In the genomic region with DNA sequence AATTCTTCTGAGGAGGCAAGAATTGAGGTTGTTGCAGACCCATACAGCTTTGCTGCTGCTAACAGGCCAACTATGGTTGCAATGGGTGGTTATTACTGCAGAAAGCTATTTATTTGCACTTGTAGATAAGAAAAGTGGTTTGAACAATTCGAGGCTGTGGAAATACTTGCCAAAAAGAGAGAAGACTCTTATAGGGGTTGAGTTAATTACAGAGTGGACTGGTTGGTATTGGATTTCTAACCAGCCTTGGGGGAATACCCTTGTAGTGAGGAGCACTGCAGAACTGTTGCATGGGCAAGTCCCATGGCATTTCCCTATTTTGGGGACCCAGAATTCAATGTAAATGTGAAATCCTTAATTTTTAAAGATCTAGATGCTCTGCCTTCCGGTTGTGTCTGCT, we compare ENCODE assay signal across 25 cellular contexts.
DNase-seq lines count a peak whose midpoint lies in the region; ATAC-seq and TF ChIP-seq lines count a peak whose summit lies in the region.
"Had no signal": no experiment of that assay in that cellular context is flagged by ENCODE, and none has a peak within 500 bp of the region (broad histone marks: within the 10 kb centered on the region; RNA-seq: fewer than 3 reads in every experiment).

No MANE protein-coding gene starts in this region.

- H3K27me3 ChIP-seq in BLaER1 (no peaks in the 10 kb centered on the region), lung (ENCODE audit: control insufficient read depth, insufficient read depth) (no peaks in the 10 kb centered on the region)
- H3K27me3 ChIP-seq: ascending aorta, colonic mucosa had no signal

- H3K36me3 ChIP-seq in BLaER1, result no peaks in the 10 kb centered on the region
- H3K36me3 ChIP-seq in lung (ENCODE audit: control insufficient read depth in 2 of 2, insufficient read depth in 2 of 2, low read length in 2 of 2), result no peaks in the 10 kb centered on the region
- H3K36me3 ChIP-seq: ascending aorta, colonic mucosa had no signal

- ATAC-seq in GM18868 (IDR thresholded peaks at IDR 0.05; ENCODE audit: unreplicated experiment) (peak; percentile 86), lung (ENCODE audit: insufficient read depth, low FRiP score) (peak; percentile 47), HG03520 (IDR thresholded peaks at IDR 0.05; ENCODE audit: unreplicated experiment) (no peak), HG03159 (IDR thresholded peaks at IDR 0.05; ENCODE audit: unreplicated experiment) (no peak)
- ATAC-seq: A549; activated T-cell treated with anti-CD3 and anti-CD28 coated beads, Interleukin-2, amount 50 U/mL, for 4 hours; effector memory CD8-positive, alpha-beta T cell; GM23338 had no signal

- WGBS in lung, 2 donors, result 46 to 71% methylated on average over 2 of the region's 2 CpGs

- DNase-seq in NCI-H69 (lab: John Stamatoyannopoulos, UW) (peak; percentile 2), lung (ENCODE audit: low spot score) (no peak), anterior cingulate cortex (lab: John Stamatoyannopoulos, UW) (no peak)
- DNase-seq in stimulated activated CD4-positive, alpha-beta T cell treated with anti-CD3 and anti-CD28 coated beads, Interleukin-4, amount 100 ng/mL, for 4 hours, result no peak
- DNase-seq: activated gamma-delta T cell; activated naive CD8-positive, alpha-beta T cell treated with anti-CD3 and anti-CD28 coated beads for 36 hours; activated T-cell treated with anti-CD3 and anti-CD28 coated beads, Interleukin-2, amount 50 U/mL, for 4 hours; colonic mucosa; DMS153; effector memory CD8-positive, alpha-beta T cell; hypothalamus; mammary epithelial cell; MV-4-11; NCI-H146; NCI-H446; NCI-H774; OCI-M1; stimulated activated CD4-positive, alpha-beta T cell treated with anti-CD3 and anti-CD28 coated beads, Interleukin-4, amount 100 ng/mL, for 24 hours had no signal

- H3K4me1 ChIP-seq in BLaER1 (peaks cover 26% of the 10 kb centered on the region), lung (ENCODE audit: control insufficient read depth in 2 of 2, insufficient read depth in 2 of 2, low read length in 2 of 2) (peaks cover 0 to 2% of the 10 kb centered on the region in 2 donors)
- H3K4me1 ChIP-seq: A549, ascending aorta, colonic mucosa had no signal

- TF ChIP-seq CTCF in lung (IDR thresholded peaks at IDR 0.05; ENCODE audit: control extremely low read depth, extremely low read depth), result no peak

- H3K9ac ChIP-seq in BLaER1, result no peak overlapping the region

- H3K9me3 ChIP-seq in BLaER1, result peaks cover 42% of the 10 kb centered on the region
- H3K9me3 ChIP-seq in lung (ENCODE audit: control insufficient read depth in 2 of 2, insufficient read depth in 1 of 2, low read length in 1 of 2), result no peaks in the 10 kb centered on the region
- H3K9me3 ChIP-seq: A549, ascending aorta, colonic mucosa had no signal

- H3K4me3 ChIP-seq in BLaER1 (no peak overlapping the region), lung (no peak overlapping the region)
- H3K4me3 ChIP-seq: A549, ascending aorta, colonic mucosa, GM23338 had no signal

- no peaks in the 10 kb centered on the region for H4K20me1 ChIP-seq in BLaER1

- no peak overlapping the region for H3K27ac ChIP-seq in BLaER1
- H3K27ac ChIP-seq in lung (ENCODE audit: low read depth in 1 of 2, low read length in 1 of 2), result no peak overlapping the region
- H3K27ac ChIP-seq: A549, ascending aorta, colonic mucosa had no signal

- peak overlapping the region; percentile 55; the same call in 1 of the 2 replicates for H3K4me2 ChIP-seq in BLaER1
- H3K4me2 ChIP-seq: A549, GM23338 had no signal

Comparison
In these comparisons a context has a peak if more than half of its experiments do, and no peak if none do; other contexts are left out.
1. ATAC-seq: peak in GM18868 (single experiment) and lung (single experiment); none in HG03520 (single experiment) and HG03159 (single experiment).